In the genomic region with DNA sequence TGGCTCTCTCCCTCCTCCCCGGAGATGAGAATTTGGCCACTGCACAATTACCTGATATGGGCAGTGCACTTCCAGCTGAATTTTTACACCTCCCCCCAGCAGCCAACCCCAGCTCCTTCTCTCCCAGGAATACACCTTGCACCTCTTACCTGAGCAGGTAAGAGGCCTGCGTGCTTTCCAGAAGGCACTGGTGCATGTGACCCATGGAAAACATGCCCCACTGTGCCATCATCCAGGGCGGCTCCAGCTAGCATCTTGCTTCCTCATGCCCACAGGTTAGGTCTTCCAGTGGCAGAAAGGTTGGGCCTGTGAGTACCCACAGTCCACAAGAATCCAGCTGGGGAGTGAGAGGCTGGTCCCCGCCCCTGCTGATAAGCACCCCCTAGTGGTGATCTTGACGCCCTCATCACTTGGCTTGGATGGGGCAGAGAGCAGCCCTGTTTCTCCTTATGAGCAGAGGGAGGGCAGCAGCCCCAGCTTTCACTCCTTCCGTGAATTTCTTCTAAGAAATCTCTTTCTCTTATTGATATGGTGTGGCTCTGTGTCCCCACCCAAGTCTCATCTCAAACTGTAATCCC, we compare ENCODE assay signal across 8 cellular contexts. TPM values are rescaled to one million over a fixed set of nuclear protein-coding genes. Genes with fewer than 3 reads are reported as not detected.
A peak's percentile ranks its signal among the peaks of the same experiment; 100 is the strongest.
DNase-seq lines count a peak whose midpoint lies in the region; ATAC-seq and TF ChIP-seq lines count a peak whose summit lies in the region.

No MANE protein-coding gene starts in this region.

- H3K4me3 Mint-ChIP-seq in activated CD8-positive, alpha-beta T cell treated with anti-CD3 and anti-CD28 coated beads for 36 hours = no peak overlapping the region

- intact Hi-C loops in activated CD8-positive, alpha-beta T cell treated with anti-CD3 and anti-CD28 coated beads for 36 hours (cut with micrococcal nuclease) = no loop called here

- no peaks in the 10 kb centered on the region for H3K4me1 Mint-ChIP-seq in activated CD8-positive, alpha-beta T cell treated with anti-CD3 and anti-CD28 coated beads for 36 hours (ENCODE audit: low read depth)

- CTCF ChIA-PET in activated CD8-positive, alpha-beta T cell treated with anti-CD3 and anti-CD28 coated beads for 36 hours (lab: Charles Lee) = interaction anchor here (0.7 to 1.9 kb wide), 15 partner anchors 10 to 969 kb away, joined by 3 to 5 read pairs (median 3); no protein-coding TSS in a partner anchor

- peaks cover 2% of the 10 kb centered on the region for H3K27me3 Mint-ChIP-seq in activated CD8-positive, alpha-beta T cell treated with anti-CD3 and anti-CD28 coated beads for 36 hours

- TF ChIP-seq CTCF in activated CD8-positive, alpha-beta T cell treated with anti-CD3 and anti-CD28 coated beads for 36 hours (IDR thresholded peaks at IDR 0.05) = peak; percentile 53

- peak; percentile 69 for ATAC-seq in activated CD8-positive, alpha-beta T cell treated with anti-CD3 and anti-CD28 coated beads for 36 hours
- ATAC-seq in HG03095 (IDR thresholded peaks at IDR 0.05; ENCODE audit: unreplicated experiment) = no peak

- H3K27ac Mint-ChIP-seq in activated CD8-positive, alpha-beta T cell treated with anti-CD3 and anti-CD28 coated beads for 36 hours = no peak overlapping the region

- POLR2A ChIA-PET in activated CD8-positive, alpha-beta T cell treated with anti-CD3 and anti-CD28 coated beads for 36 hours (lab: Charles Lee) = interaction anchor here (0.8 kb wide), 1 partner anchor 12 kb away, joined by 3 read pairs; no protein-coding TSS in a partner anchor

- no peaks in the 10 kb centered on the region for H3K9me3 Mint-ChIP-seq in activated CD8-positive, alpha-beta T cell treated with anti-CD3 and anti-CD28 coated beads for 36 hours

- H3K36me3 Mint-ChIP-seq in activated CD8-positive, alpha-beta T cell treated with anti-CD3 and anti-CD28 coated beads for 36 hours (ENCODE audit: low read depth) = no peaks in the 10 kb centered on the region

- DNase-seq in SIG-M5 treated with dmso at 0.1 percent for 504 hours (lab: John Stamatoyannopoulos, UW; ENCODE audit: unreplicated experiment) (peak; percentile 29), SIG-M5 (lab: John Stamatoyannopoulos, UW) (no peak), LHCN-M2 (ENCODE audit: low read depth) (peak; percentile 3), foreskin melanocyte (peak; percentile 11), SK-N-DZ (ENCODE audit: low spot score) (no peak)
- DNase-seq in activated CD8-positive, alpha-beta T cell treated with anti-CD3 and anti-CD28 coated beads for 36 hours = peak; percentile 52
- peak; percentile 1 to 22 for DNase-seq in stimulated activated CD8-positive, alpha-beta memory T cell treated with anti-CD3 and anti-CD28 coated beads, Interleukin-15, amount 100 ng/mL, for 4 hours (ENCODE audit: low read depth in 2 of 2)

RNA-seq across cellular contexts. Expression of gene EDARADD, which starts 57.8 kb away (rescaled TPM):
- not detected in 2 replicates for total RNA-seq in LHCN-M2 (2014; rRNA removed)
- polyA plus RNA-seq in LHCN-M2 (2012) = 0.04 TPM
- 1 to 10 TPM; 1.7 to 3.0 TPM for total RNA-seq in activated CD8-positive, alpha-beta T cell treated with anti-CD3 and anti-CD28 coated beads for 36 hours
- not detected in 2 replicates for polyA plus RNA-seq in SK-N-DZ (2014; cell fraction: cytosol; rRNA removed)
- not detected in 2 replicates for polyA plus RNA-seq in SK-N-DZ (2014; cell fraction: nucleus; rRNA removed)

Comparison
In these comparisons a context has a peak if more than half of its experiments do, and no peak if none do; other contexts are left out.
1. DNase-seq: peak in SIG-M5 treated with dmso at 0.1 percent for 504 hours (single experiment), LHCN-M2 (single experiment), activated CD8-positive, alpha-beta T cell treated with anti-CD3 and anti-CD28 coated beads for 36 hours (single experiment), foreskin melanocyte (single experiment) and stimulated activated CD8-positive, alpha-beta memory T cell treated with anti-CD3 and anti-CD28 coated beads, Interleukin-15, amount 100 ng/mL, for 4 hours (2 of 2); none in SIG-M5 (single experiment) and SK-N-DZ (single experiment).